In genomic region chr12:41289461-41289860, GRCh38 we compare ENCODE assay signal across 21 cellular contexts.
"Had no signal": no experiment of that assay in that cellular context is flagged by ENCODE, and none has a peak within 500 bp of the region (broad histone marks: within the 10 kb centered on the region; RNA-seq: fewer than 3 reads in every experiment).

No MANE protein-coding gene starts in this region.

- H3K27me3 Mint-ChIP-seq: central memory CD8-positive, alpha-beta T cell had no signal

- H3K27me3 ChIP-seq: dorsolateral prefrontal cortex, esophagus muscularis mucosa, foreskin keratinocyte, gastroesophageal sphincter, heart right ventricle, left lung had no signal

- H3K27ac ChIP-seq: coronary artery, esophagus muscularis mucosa, foreskin keratinocyte, gastroesophageal sphincter, heart right ventricle, left lung, lower lobe of right lung had no signal

- ATAC-seq: foreskin keratinocyte, gastroesophageal sphincter, heart right ventricle, left colon, left lung, left ventricle myocardium superior, lower lobe of right lung, mucosa of descending colon had no signal

- H3K27ac Mint-ChIP-seq: mesothelial cell of epicardium had no signal

- H3K4me1 ChIP-seq: heart right ventricle, left lung, lower lobe of right lung had no signal

- H3K36me3 Mint-ChIP-seq: mesothelial cell of epicardium had no signal

- DNase-seq: cerebellar nuclear complex; dermis blood vessel endothelial cell; dorsolateral prefrontal cortex; effector CD4-positive, alpha-beta T cell; effector memory CD4-positive, alpha-beta T cell; foreskin keratinocyte; glutamatergic neuron; head of caudate nucleus; heart right ventricle; hippocampal formation; left colon; left lung; left ventricle myocardium superior; lower lobe of right lung; mesenchymal stem cell; mucosa of descending colon had no signal

- H3K9me3 ChIP-seq: esophagus muscularis mucosa, gastroesophageal sphincter, heart right ventricle, left lung, lower lobe of right lung, mucosa of descending colon had no signal

- H3K4me3 Mint-ChIP-seq: central memory CD8-positive, alpha-beta T cell; mesothelial cell of epicardium had no signal

- H3K4me3 ChIP-seq: coronary artery, dorsolateral prefrontal cortex, esophagus muscularis mucosa, gastroesophageal sphincter, heart right ventricle, left lung, lower lobe of right lung, mucosa of descending colon had no signal

- H3K9me3 Mint-ChIP-seq: central memory CD8-positive, alpha-beta T cell had no signal

- H3K4me1 Mint-ChIP-seq: central memory CD8-positive, alpha-beta T cell had no signal

- H3K36me3 ChIP-seq: esophagus muscularis mucosa, gastroesophageal sphincter, heart right ventricle, left lung, lower lobe of right lung had no signal
